1 cellular context compared by ENCODE assay signal in genomic region chr10:87092861-87093460, GRCh38.
TF ChIP-seq lines count a peak whose summit lies in the region.

No MANE protein-coding gene starts in this region.

TF ChIP-seq in endothelial cell of umbilical vein, 7 proteins besides CTCF, POLR2A, EP300 and RAD21:
- TF ChIP-seq JUN (IDR thresholded peaks at IDR 0.05; ENCODE audit: borderline replicate concordance, insufficient read depth, insufficient read length, low read depth) (no peak), POLR2AphosphoS5 (IDR thresholded peaks at IDR 0.05; ENCODE audit: insufficient read depth, low read depth, low read length) (no peak), MYC (IDR thresholded peaks at IDR 0.05; ENCODE audit: low read depth, low read length) (no peak), GATA2 (IDR thresholded peaks at IDR 0.05; ENCODE audit: insufficient read depth, insufficient read length, low read depth, low read length) (no peak), FOS (IDR thresholded peaks at IDR 0.05; ENCODE audit: borderline replicate concordance, insufficient read depth, low read length) (no peak), EZH2 (IDR thresholded peaks at IDR 0.05; ENCODE audit: borderline replicate concordance, low read depth, low read length, severe bottlenecking) (no peak)
- TF ChIP-seq, protein P1, sequence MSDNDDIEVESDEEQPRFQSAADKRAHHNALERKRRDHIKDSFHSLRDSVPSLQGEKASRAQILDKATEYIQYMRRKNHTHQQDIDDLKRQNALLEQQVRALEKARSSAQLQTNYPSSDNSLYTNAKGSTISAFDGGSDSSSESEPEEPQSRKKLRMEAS (IDR thresholded peaks at IDR 0.05; ENCODE audit: insufficient read depth, insufficient read length), result no peak
TF ChIP-seq in endothelial cell of umbilical vein: peak in this region for 0.
